1 cellular context compared by ENCODE assay signal in genomic region chr1:15000030-15000429, GRCh38.
TF ChIP-seq lines count a peak whose summit lies in the region.

No MANE protein-coding gene starts in this region.

TF ChIP-seq in SK-N-SH, 30 proteins besides CTCF, POLR2A, EP300 and RAD21 (continued from another document):
- no peak for TF ChIP-seq REST (IDR thresholded peaks at IDR 0.05; ENCODE audit: low read depth, low read length)
TF ChIP-seq in SK-N-SH: peak in this region for 0.
